In genomic region chr2:119278385-119278784, GRCh38 we compare ENCODE assay signal across 2 cellular contexts. TPM values are rescaled to one million over a fixed set of nuclear protein-coding genes. Genes with fewer than 3 reads are reported as not detected.
"Had no signal": no experiment of that assay in that cellular context is flagged by ENCODE, and none has a peak within 500 bp of the region (broad histone marks: within the 10 kb centered on the region; RNA-seq: fewer than 3 reads in every experiment).

No MANE protein-coding gene starts in this region.

RNA-seq across cellular contexts. Expression of gene STEAP3, which starts 54.8 kb away (rescaled TPM):
- total RNA-seq: occipital lobe had no signal
- polyA plus RNA-seq: neural cell had no signal
